20 cellular contexts compared by ENCODE assay signal in the genomic region with DNA sequence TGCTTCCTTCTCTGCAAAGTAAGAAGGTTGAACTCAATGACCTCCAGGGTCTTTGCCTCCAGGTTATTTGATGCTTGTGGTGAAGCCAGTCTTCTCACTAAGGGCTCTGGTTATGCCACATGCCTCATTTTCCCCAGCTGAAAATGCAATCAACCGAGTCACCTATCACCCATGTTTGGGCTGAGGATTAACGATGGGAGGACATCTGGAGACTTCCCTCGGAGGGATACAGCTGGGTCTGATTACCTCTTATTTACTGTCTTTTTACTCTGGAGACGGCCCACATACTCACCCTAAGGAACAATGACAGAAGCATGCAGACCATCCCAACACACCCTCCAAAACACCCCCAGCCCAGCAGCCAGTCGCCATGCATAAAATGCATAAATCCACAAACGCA.
DNase-seq lines count a peak whose midpoint lies in the region; FAIRE-seq and TF ChIP-seq lines count a peak whose summit lies in the region.
"Had no signal": no experiment of that assay in that cellular context is flagged by ENCODE, and none has a peak within 500 bp of the region (broad histone marks: within the 10 kb centered on the region; RNA-seq: fewer than 3 reads in every experiment).

No MANE protein-coding gene starts in this region.

- no peaks in the 10 kb centered on the region for H3K9me1 ChIP-seq in keratinocyte (ENCODE audit: control insufficient read depth, extremely low read depth, insufficient read depth, low read length)

- no peak overlapping the region for H3K4me3 ChIP-seq in astrocyte (ENCODE audit: insufficient read depth, low read depth, low read length)
- H3K4me3 ChIP-seq in keratinocyte (ENCODE audit: control insufficient read depth in 2 of 3, extremely low read depth in 1 of 3, insufficient read depth in 2 of 3, low read depth in 1 of 3, low read length in 3 of 3): no peak overlapping the region
- no peak overlapping the region for H3K4me3 ChIP-seq in smooth muscle cell
- H3K4me3 ChIP-seq in SK-N-SH (ENCODE audit: low read depth in 2 of 2, low read length in 1 of 2): no peak overlapping the region; a peak in 1 of 4 replicates
- H3K4me3 ChIP-seq: stomach, tibial nerve had no signal

- H3K27me3 ChIP-seq in astrocyte (ENCODE audit: insufficient read depth, low read length) (peaks cover 40% of the 10 kb centered on the region), keratinocyte (ENCODE audit: control insufficient read depth, extremely low read depth, insufficient read depth, low read length) (peaks cover 14% of the 10 kb centered on the region), smooth muscle cell (ENCODE audit: low read depth) (no peaks in the 10 kb centered on the region), SK-N-SH (ENCODE audit: insufficient read depth) (peaks cover 15% of the 10 kb centered on the region; the same call in 1 of the 2 replicates)
- H3K27me3 ChIP-seq: tibial nerve had no signal

- H3K4me1 Mint-ChIP-seq in astrocyte (ENCODE audit: low read depth, unreplicated experiment): peaks cover 42% of the 10 kb centered on the region
- H3K4me1 Mint-ChIP-seq: central memory CD8-positive, alpha-beta T cell had no signal

- H3K27ac ChIP-seq in astrocyte (ENCODE audit: low read depth, low read length) (no peak overlapping the region), keratinocyte (ENCODE audit: control insufficient read depth, insufficient read depth, low read length) (no peak overlapping the region), smooth muscle cell (ENCODE audit: low read depth) (no peak overlapping the region), SK-N-SH (ENCODE audit: low read depth in 2 of 2, low read length in 1 of 2) (no peak overlapping the region)
- H3K27ac ChIP-seq: 22Rv1, parathyroid adenoma had no signal

- H3K4me3 Mint-ChIP-seq in astrocyte (ENCODE audit: unreplicated experiment): no peak overlapping the region
- H3K4me3 Mint-ChIP-seq: activated CD8-positive, alpha-beta T cell treated with anti-CD3 and anti-CD28 coated beads for 36 hours; activated naive CD8-positive, alpha-beta T cell; CD8-positive, alpha-beta T cell; central memory CD8-positive, alpha-beta T cell; naive thymus-derived CD8-positive, alpha-beta T cell had no signal

- H3K9me2 ChIP-seq in SK-N-SH: no peaks in the 10 kb centered on the region

- CTCF ChIA-PET in SK-N-SH (lab: Yijun Ruan, JAX): interaction anchor here (0.8 to 13.1 kb wide), 47 partner anchors 8 to 616 kb away, joined by 3 to 246 read pairs (median 4); a partner anchor contains a TSS

- POLR2A ChIA-PET in SK-N-SH (lab: Yijun Ruan, JAX): interaction anchor here (1.1 kb wide), 1 partner anchor 357 kb away, joined by 5 read pairs; no protein-coding TSS in a partner anchor

- WGBS in smooth muscle cell (ENCODE audit: low lambda C conversion rate): 17% methylated on average over 6 of the region's 6 CpGs
- 67% methylated on average over 6 of the region's 6 CpGs for WGBS in SK-N-SH (ENCODE audit: low lambda C conversion rate)

- H3K4me2 ChIP-seq in astrocyte (ENCODE audit: low read length): peak overlapping the region; percentile 53
- H3K4me2 ChIP-seq in keratinocyte (ENCODE audit: control insufficient read depth, extremely low read depth, insufficient read depth, low read depth, low read length): no peak overlapping the region
- H3K4me2 ChIP-seq in smooth muscle cell: peak overlapping the region; percentile 34
- H3K4me2 ChIP-seq in SK-N-SH: no peak overlapping the region; the same call in 1 of the 2 replicates

- H3K79me2 ChIP-seq in astrocyte (ENCODE audit: insufficient read depth, low read length) (no peaks in the 10 kb centered on the region), keratinocyte (ENCODE audit: control insufficient read depth, insufficient read depth, low read length) (no peaks in the 10 kb centered on the region), smooth muscle cell (ENCODE audit: low read depth) (no peaks in the 10 kb centered on the region), SK-N-SH (ENCODE audit: insufficient read depth) (no peaks in the 10 kb centered on the region)
- H3K79me2 ChIP-seq: parathyroid adenoma had no signal

- H3F3A ChIP-seq in smooth muscle cell (ENCODE audit: low read depth): peaks cover 20% of the 10 kb centered on the region
- peaks cover 2% of the 10 kb centered on the region for H3F3A ChIP-seq in SK-N-SH (replicated peaks; ENCODE audit: insufficient read depth)

- H3K9me3 ChIP-seq in astrocyte (ENCODE audit: insufficient read depth, low read depth, low read length) (no peaks in the 10 kb centered on the region), keratinocyte (ENCODE audit: control insufficient read depth, low read depth, low read length) (no peaks in the 10 kb centered on the region), smooth muscle cell (replicated peaks; ENCODE audit: low read depth) (no peaks in the 10 kb centered on the region), SK-N-SH (no peaks in the 10 kb centered on the region; the same call in 1 of the 2 replicates)
- H3K9me3 ChIP-seq: stomach, tibial nerve had no signal

- no peak for FAIRE-seq in astrocyte (lab: Jason Lieb, UNC)
- FAIRE-seq in keratinocyte (lab: Jason Lieb, UNC): no peak
- FAIRE-seq: TTC549 had no signal

- TF ChIP-seq CTCF in astrocyte (IDR thresholded peaks at IDR 0.05; ENCODE audit: insufficient read depth, low read depth, low read length): no peak
- TF ChIP-seq CTCF in keratinocyte (optimal IDR thresholded peaks at IDR 0.05 in 1 of 3, IDR thresholded peaks at IDR 0.05 in 1 of 3, conservative IDR thresholded peaks at IDR 0.05 in 1 of 3; ENCODE audit: extremely low read depth in 1 of 3, insufficient read depth in 2 of 3, low read length in 3 of 3): no peak
- no peak for TF ChIP-seq CTCF in smooth muscle cell (IDR thresholded peaks at IDR 0.05; ENCODE audit: borderline replicate concordance, insufficient read depth, poor library complexity, severe bottlenecking)
- TF ChIP-seq CTCF in SK-N-SH (IDR thresholded peaks at IDR 0.05): no peak

- peak overlapping the region; percentile 2 for H3K27ac Mint-ChIP-seq in astrocyte (ENCODE audit: unreplicated experiment)
- H3K27ac Mint-ChIP-seq: activated CD8-positive, alpha-beta T cell treated with anti-CD3 and anti-CD28 coated beads for 36 hours; activated naive CD8-positive, alpha-beta T cell; CD8-positive, alpha-beta T cell had no signal

- peaks cover 62% of the 10 kb centered on the region for H3K27me3 Mint-ChIP-seq in astrocyte (ENCODE audit: low read depth, unreplicated experiment)

- no peak for TF ChIP-seq RAD21 in SK-N-SH (IDR thresholded peaks at IDR 0.05; ENCODE audit: low read length)

- no peaks in the 10 kb centered on the region for H3K9me3 Mint-ChIP-seq in astrocyte (ENCODE audit: unreplicated experiment)
- H3K9me3 Mint-ChIP-seq: activated CD8-positive, alpha-beta T cell treated with anti-CD3 and anti-CD28 coated beads for 36 hours; CD8-positive, alpha-beta T cell; central memory CD8-positive, alpha-beta T cell; naive thymus-derived CD8-positive, alpha-beta T cell had no signal

- dilution Hi-C loops in keratinocyte (cut with MboI; ENCODE audit: extremely low pct_ligation_motif_present, low sequenced_read_pairs): no loop called here

- no peak for TF ChIP-seq EP300 in SK-N-SH (IDR thresholded peaks at IDR 0.05; ENCODE audit: borderline replicate concordance in 1 of 2, low read depth in 1 of 2, low read length in 1 of 2)

- H3K4me1 ChIP-seq in astrocyte (ENCODE audit: insufficient read depth, low read length): peaks cover 33% of the 10 kb centered on the region
- H3K4me1 ChIP-seq in keratinocyte (ENCODE audit: control insufficient read depth, extremely low read depth, insufficient read depth, low read length): peaks cover 40% of the 10 kb centered on the region
- H3K4me1 ChIP-seq in smooth muscle cell (ENCODE audit: low read depth): peaks cover 45% of the 10 kb centered on the region
- peaks cover 13 to 34% of the 10 kb centered on the region in 2 experiments; a peak in 3 of 4 replicates for H3K4me1 ChIP-seq in SK-N-SH (ENCODE audit: control insufficient read depth in 1 of 2, insufficient read depth in 2 of 2, low read depth in 1 of 2, low read length in 1 of 2)

- no peaks in the 10 kb centered on the region for H3K36me3 ChIP-seq in astrocyte (ENCODE audit: insufficient read depth, low read length)
- H3K36me3 ChIP-seq in keratinocyte (ENCODE audit: control insufficient read depth in 2 of 2, extremely low read depth in 1 of 2, insufficient read depth in 2 of 2, low read length in 2 of 2): no peaks in the 10 kb centered on the region
- H3K36me3 ChIP-seq in smooth muscle cell (ENCODE audit: low read depth): no peaks in the 10 kb centered on the region
- H3K36me3 ChIP-seq in SK-N-SH (replicated peaks in 1 of 2; ENCODE audit: control insufficient read depth in 1 of 2, insufficient read depth in 2 of 2, low read length in 1 of 2): no peaks in the 10 kb centered on the region
- H3K36me3 ChIP-seq: stomach, tibial nerve had no signal

- DNase-seq in NCI-H524 (lab: John Stamatoyannopoulos, UW) (peak; percentile 9 to 42), NCI-H524 treated with DMSO at 0.1 percent for 48 hours (lab: John Stamatoyannopoulos, UW) (no peak), astrocyte (ENCODE audit: low read depth) (no peak), keratinocyte (ENCODE audit: low read depth, low spot score) (no peak), smooth muscle cell (lab: John Stamatoyannopoulos, UW; ENCODE audit: unreplicated experiment) (no peak), NCI-H526 treated with DMSO at 0.1 percent for 48 hours (lab: John Stamatoyannopoulos, UW) (no peak), SK-N-SH (no peak), NCI-H146 (lab: John Stamatoyannopoulos, UW) (no peak)
- DNase-seq: GF-D8, SIG-M5 had no signal

- H2AFZ ChIP-seq in astrocyte (ENCODE audit: low read depth, low read length) (no peak overlapping the region), keratinocyte (ENCODE audit: control insufficient read depth, low read length) (no peak overlapping the region), smooth muscle cell (ENCODE audit: low read depth) (no peak overlapping the region), SK-N-SH (ENCODE audit: low read depth) (no peak overlapping the region)
- H2AFZ ChIP-seq: parathyroid adenoma had no signal

- H3K36me3 Mint-ChIP-seq in astrocyte (ENCODE audit: low read depth, unreplicated experiment): no peaks in the 10 kb centered on the region
- H3K36me3 Mint-ChIP-seq: activated naive CD8-positive, alpha-beta T cell; CD8-positive, alpha-beta T cell; naive thymus-derived CD8-positive, alpha-beta T cell had no signal

- H3K9ac ChIP-seq in astrocyte (ENCODE audit: low read length) (no peak overlapping the region), keratinocyte (ENCODE audit: control insufficient read depth, extremely low read depth, insufficient read depth, low read length) (peak overlapping the region; percentile 79), smooth muscle cell (ENCODE audit: low read depth) (no peak overlapping the region), SK-N-SH (no peak overlapping the region)
- H3K9ac ChIP-seq: parathyroid adenoma had no signal

- H4K20me1 ChIP-seq in astrocyte (ENCODE audit: insufficient read depth, low read length): no peaks in the 10 kb centered on the region
- no peaks in the 10 kb centered on the region for H4K20me1 ChIP-seq in keratinocyte (ENCODE audit: control insufficient read depth, extremely low read depth, insufficient read depth, low read length)
- no peaks in the 10 kb centered on the region for H4K20me1 ChIP-seq in smooth muscle cell (ENCODE audit: low read depth)
- no peaks in the 10 kb centered on the region for H4K20me1 ChIP-seq in SK-N-SH (ENCODE audit: insufficient read depth)

TF ChIP-seq in SK-N-SH, 30 proteins besides CTCF, POLR2A, EP300 and RAD21 (continues in another document):
- TF ChIP-seq FOSL2 (IDR thresholded peaks at IDR 0.05; ENCODE audit: borderline replicate concordance, low read depth): no peak

Comparison
In these comparisons a context has a peak if more than half of its experiments do, and no peak if none do; other contexts are left out.
1. DNase-seq: peak in NCI-H524 (2 of 2); none in NCI-H524 treated with DMSO at 0.1 percent for 48 hours (single experiment), astrocyte (single experiment), keratinocyte (single experiment), smooth muscle cell (single experiment), NCI-H526 treated with DMSO at 0.1 percent for 48 hours (single experiment), SK-N-SH (single experiment) and NCI-H146 (single experiment).
2. H3K4me2 ChIP-seq: peak in astrocyte (single experiment) and smooth muscle cell (single experiment); none in keratinocyte (single experiment) and SK-N-SH (single experiment).